Comparison of ENCODE assay signal across 25 cellular contexts in genomic region chr7:101119876-101120275, GRCh38. TPM values are rescaled to one million over a fixed set of nuclear protein-coding genes. Genes with fewer than 3 reads are reported as not detected.
A peak's percentile ranks its signal among the peaks of the same experiment; 100 is the strongest.
DNase-seq lines count a peak whose midpoint lies in the region; ATAC-seq, FAIRE-seq and TF ChIP-seq lines count a peak whose summit lies in the region.
"Had no signal": no experiment of that assay in that cellular context is flagged by ENCODE, and none has a peak within 500 bp of the region (broad histone marks: within the 10 kb centered on the region; RNA-seq: fewer than 3 reads in every experiment).

No MANE protein-coding gene starts in this region.

- CTCF ChIA-PET in activated CD8-positive, alpha-beta T cell treated with anti-CD3 and anti-CD28 coated beads for 36 hours (lab: Charles Lee): no interaction called here
- CTCF ChIA-PET in activated CD8-positive, alpha-beta T cell treated with anti-CD3 and anti-CD28 coated beads, Interleukin-2, amount 10 ng/mL, durations not matched to agents 7 days and 5 days (lab: Charles Lee): interaction anchor here (1.5 to 1.6 kb wide), 2 partner anchors 18 to 72 kb away, joined by 3 to 5 read pairs; no protein-coding TSS in a partner anchor

- DNase-seq in activated CD8-positive, alpha-beta T cell treated with anti-CD3 and anti-CD28 coated beads for 36 hours: peak; percentile 34
- no peak for DNase-seq in activated CD8-positive, alpha-beta T cell treated with anti-CD3 and anti-CD28 coated beads, Interleukin-2, amount 10 ng/mL, durations not matched to agents 7 days and 5 days
- DNase-seq in astrocyte (ENCODE audit: low read depth) (peak; percentile 86), iris pigment epithelial cell (ENCODE audit: low read depth) (peak; percentile 79), aorta (no peak), ecto neural progenitor cell (ENCODE audit: low spot score) (no peak)
- DNase-seq in stimulated activated CD4-positive, alpha-beta T cell treated with anti-CD3 and anti-CD28 coated beads, Interleukin-2, amount 100 ng/mL, for 24 hours: no peak
- DNase-seq: activated CD4-positive, alpha-beta T cell treated with anti-CD3 and anti-CD28 coated beads for 36 hours; activated CD8-positive, alpha-beta memory T cell treated with anti-CD3 and anti-CD28 coated beads, Interleukin-2, amount 50 U/mL, for 48 hours; activated effector memory CD4-positive, alpha-beta T cell treated with anti-CD3 and anti-CD28 coated beads, Interleukin-2, amount 50 U/mL, for 16 hours; adrenal gland; Kasumi-1; left cardiac atrium; NCI-H1417 treated with DMSO at 0.1 percent for 48 hours; NCI-H2171; NCI-H774; ovary; PC-3 had no signal

- H3K36me3 ChIP-seq in astrocyte (ENCODE audit: insufficient read depth, low read length): no peaks in the 10 kb centered on the region
- H3K36me3 ChIP-seq in aorta (ENCODE audit: control insufficient read depth in 1 of 2, insufficient read depth in 2 of 2, low read length in 1 of 2): no peaks in the 10 kb centered on the region
- H3K36me3 ChIP-seq: adrenal gland, ovary had no signal

- no peak for TF ChIP-seq CTCF in activated CD8-positive, alpha-beta T cell treated with anti-CD3 and anti-CD28 coated beads for 36 hours (IDR thresholded peaks at IDR 0.05)
- TF ChIP-seq CTCF in astrocyte (IDR thresholded peaks at IDR 0.05; ENCODE audit: insufficient read depth, low read depth, low read length): no peak

- peaks cover 37% of the 10 kb centered on the region for H3K27me3 Mint-ChIP-seq in activated CD8-positive, alpha-beta T cell treated with anti-CD3 and anti-CD28 coated beads for 36 hours
- peaks cover 16% of the 10 kb centered on the region for H3K27me3 Mint-ChIP-seq in activated CD8-positive, alpha-beta T cell treated with anti-CD3 and anti-CD28 coated beads, Interleukin-2, amount 10 ng/mL, durations not matched to agents 7 days and 5 days (ENCODE audit: low read depth)
- H3K27me3 Mint-ChIP-seq in astrocyte (ENCODE audit: low read depth, unreplicated experiment): no peaks in the 10 kb centered on the region

- H3K36me3 Mint-ChIP-seq in activated CD8-positive, alpha-beta T cell treated with anti-CD3 and anti-CD28 coated beads for 36 hours (ENCODE audit: low read depth): no peaks in the 10 kb centered on the region
- no peaks in the 10 kb centered on the region for H3K36me3 Mint-ChIP-seq in activated CD8-positive, alpha-beta T cell treated with anti-CD3 and anti-CD28 coated beads, Interleukin-2, amount 10 ng/mL, durations not matched to agents 7 days and 5 days (ENCODE audit: low read depth)
- H3K36me3 Mint-ChIP-seq in astrocyte (ENCODE audit: low read depth, unreplicated experiment): peaks cover under 1% of the 10 kb centered on the region
- H3K36me3 Mint-ChIP-seq: CD14-positive monocyte had no signal

- H2AFZ ChIP-seq in astrocyte (ENCODE audit: low read depth, low read length): no peak overlapping the region

- ATAC-seq in activated CD8-positive, alpha-beta T cell treated with anti-CD3 and anti-CD28 coated beads for 36 hours: no peak
- no peak for ATAC-seq in activated CD8-positive, alpha-beta T cell treated with anti-CD3 and anti-CD28 coated beads, Interleukin-2, amount 10 ng/mL, durations not matched to agents 7 days and 5 days
- ATAC-seq in aorta (ENCODE audit: low FRiP score): no peak
- ATAC-seq in HG02884 (IDR thresholded peaks at IDR 0.05; ENCODE audit: unreplicated experiment): no peak
- ATAC-seq: activated CD4-positive, alpha-beta T cell treated with anti-CD3 and anti-CD28 coated beads for 36 hours; foreskin keratinocyte; left cardiac atrium; PC-3; sciatic nerve had no signal

- POLR2A ChIA-PET in activated CD8-positive, alpha-beta T cell treated with anti-CD3 and anti-CD28 coated beads for 36 hours (lab: Charles Lee): interaction anchor here (0.6 to 0.9 kb wide), 2 partner anchors 17 to 170 kb away, joined by 3 read pairs; no protein-coding TSS in a partner anchor
- POLR2A ChIA-PET in activated CD8-positive, alpha-beta T cell treated with anti-CD3 and anti-CD28 coated beads, Interleukin-2, amount 10 ng/mL, durations not matched to agents 7 days and 5 days (lab: Charles Lee): no interaction called here

- no peak overlapping the region for H3K27ac Mint-ChIP-seq in activated CD8-positive, alpha-beta T cell treated with anti-CD3 and anti-CD28 coated beads for 36 hours
- no peak overlapping the region for H3K27ac Mint-ChIP-seq in activated CD8-positive, alpha-beta T cell treated with anti-CD3 and anti-CD28 coated beads, Interleukin-2, amount 10 ng/mL, durations not matched to agents 7 days and 5 days
- peak overlapping the region; percentile 47 for H3K27ac Mint-ChIP-seq in astrocyte (ENCODE audit: unreplicated experiment)
- H3K27ac Mint-ChIP-seq: activated CD4-positive, alpha-beta T cell treated with anti-CD3 and anti-CD28 coated beads for 36 hours; CD14-positive monocyte had no signal

- 8 to 10% methylated on average over 10 of the region's 10 CpGs for WGBS in aorta, 2 donors

- intact Hi-C loops in activated CD8-positive, alpha-beta T cell treated with anti-CD3 and anti-CD28 coated beads for 36 hours (cut with micrococcal nuclease): no loop called here
- intact Hi-C loops in aorta (cut with DNase I): no loop called here

- peak overlapping the region; percentile 99 for H3K27ac ChIP-seq in astrocyte (ENCODE audit: low read depth, low read length)
- H3K27ac ChIP-seq in aorta (ENCODE audit: low read depth in 1 of 2, low read length in 2 of 2): peak overlapping the region; percentile 31 to 83
- H3K27ac ChIP-seq: 22Rv1, adrenal gland, foreskin keratinocyte had no signal

- H3K79me2 ChIP-seq in astrocyte (ENCODE audit: insufficient read depth, low read length): peaks cover 7% of the 10 kb centered on the region

- H3K9me3 Mint-ChIP-seq in activated CD8-positive, alpha-beta T cell treated with anti-CD3 and anti-CD28 coated beads for 36 hours: no peaks in the 10 kb centered on the region
- H3K9me3 Mint-ChIP-seq in activated CD8-positive, alpha-beta T cell treated with anti-CD3 and anti-CD28 coated beads, Interleukin-2, amount 10 ng/mL, durations not matched to agents 7 days and 5 days (ENCODE audit: insufficient read depth): no peaks in the 10 kb centered on the region
- H3K9me3 Mint-ChIP-seq in astrocyte (ENCODE audit: unreplicated experiment): peaks cover 4% of the 10 kb centered on the region

- H3K4me1 ChIP-seq in astrocyte (ENCODE audit: insufficient read depth, low read length) (peaks cover 66% of the 10 kb centered on the region), aorta (ENCODE audit: control insufficient read depth in 1 of 2, insufficient read depth in 2 of 2, low read length in 2 of 2) (peaks cover 0 to 5% of the 10 kb centered on the region in 2 donors)

- H3K9me3 ChIP-seq in astrocyte (ENCODE audit: insufficient read depth, low read depth, low read length): no peaks in the 10 kb centered on the region
- H3K9me3 ChIP-seq in aorta (ENCODE audit: control insufficient read depth, low read length): no peaks in the 10 kb centered on the region
- H3K9me3 ChIP-seq: adrenal gland, ovary had no signal

- H3K4me1 Mint-ChIP-seq in activated CD8-positive, alpha-beta T cell treated with anti-CD3 and anti-CD28 coated beads for 36 hours (ENCODE audit: low read depth): peaks cover 20% of the 10 kb centered on the region
- peaks cover 27% of the 10 kb centered on the region for H3K4me1 Mint-ChIP-seq in activated CD8-positive, alpha-beta T cell treated with anti-CD3 and anti-CD28 coated beads, Interleukin-2, amount 10 ng/mL, durations not matched to agents 7 days and 5 days (ENCODE audit: low read depth)
- H3K4me1 Mint-ChIP-seq in astrocyte (ENCODE audit: low read depth, unreplicated experiment): peaks cover 45% of the 10 kb centered on the region

- H3K4me3 ChIP-seq in astrocyte (ENCODE audit: insufficient read depth, low read depth, low read length) (no peak overlapping the region), aorta (ENCODE audit: low read length in 2 of 2) (no peak overlapping the region)
- H3K4me3 ChIP-seq: adrenal gland, ovary had no signal

- H3K27me3 ChIP-seq in astrocyte (ENCODE audit: insufficient read depth, low read length): no peaks in the 10 kb centered on the region
- H3K27me3 ChIP-seq in aorta (ENCODE audit: control insufficient read depth in 1 of 2, insufficient read depth in 2 of 2, low read length in 1 of 2): no peaks in the 10 kb centered on the region
- H3K27me3 ChIP-seq: adrenal gland, foreskin keratinocyte, ovary had no signal

- H3K4me2 ChIP-seq in astrocyte (ENCODE audit: low read length): peak overlapping the region; percentile 58

- H3K4me3 Mint-ChIP-seq in activated CD8-positive, alpha-beta T cell treated with anti-CD3 and anti-CD28 coated beads for 36 hours: no peak overlapping the region
- H3K4me3 Mint-ChIP-seq in activated CD8-positive, alpha-beta T cell treated with anti-CD3 and anti-CD28 coated beads, Interleukin-2, amount 10 ng/mL, durations not matched to agents 7 days and 5 days: no peak overlapping the region
- peak overlapping the region; percentile 9 for H3K4me3 Mint-ChIP-seq in astrocyte (ENCODE audit: unreplicated experiment)
- H3K4me3 Mint-ChIP-seq: activated CD4-positive, alpha-beta T cell treated with anti-CD3 and anti-CD28 coated beads for 36 hours; CD14-positive monocyte had no signal

- H3K9ac ChIP-seq in astrocyte (ENCODE audit: low read length): peak overlapping the region; percentile 69

- no peaks in the 10 kb centered on the region for H4K20me1 ChIP-seq in astrocyte (ENCODE audit: insufficient read depth, low read length)

- FAIRE-seq in astrocyte (lab: Jason Lieb, UNC): no peak
- FAIRE-seq: endometrium, GM12891 had no signal

RNA-seq across cellular contexts. Expression of gene SERPINE1, which starts 7.0 kb away (rescaled TPM):
- total RNA-seq in activated CD8-positive, alpha-beta T cell treated with anti-CD3 and anti-CD28 coated beads for 36 hours: 1 to 10 TPM; 1.2 to 1.3 TPM
- under 1 TPM; 0.47 to 0.58 TPM for total RNA-seq in activated CD8-positive, alpha-beta T cell treated with anti-CD3 and anti-CD28 coated beads, Interleukin-2, amount 10 ng/mL, durations not matched to agents 7 days and 5 days
- total RNA-seq in astrocyte: 1,303 and 1,496 TPM in 2 replicates
- 100 to 1,000 TPM in 1 of 2 donors, 10 to 100 TPM in 1; 57.1 to 693 TPM for total RNA-seq in aorta
- 100 to 1,000 TPM in 1 of 2 donors, 10 to 100 TPM in 1; 71.5 to 137 TPM for polyA plus RNA-seq in aorta

RNA-seq across cellular contexts. Expression of gene AP1S1, which starts 34.4 kb away (rescaled TPM):
- 10 to 100 TPM; 35.6 to 39.5 TPM for total RNA-seq in activated CD8-positive, alpha-beta T cell treated with anti-CD3 and anti-CD28 coated beads for 36 hours
- 10 to 100 TPM; 46.2 to 48.9 TPM for total RNA-seq in activated CD8-positive, alpha-beta T cell treated with anti-CD3 and anti-CD28 coated beads, Interleukin-2, amount 10 ng/mL, durations not matched to agents 7 days and 5 days
- 172 and 181 TPM in 2 replicates for total RNA-seq in astrocyte
- total RNA-seq in aorta: 10 to 100 TPM; 21.3 to 26.9 TPM
- 10 to 100 TPM; 16.8 to 51.2 TPM for polyA plus RNA-seq in aorta

RNA-seq across cellular contexts. Expression of gene TRIM56, which starts 34.6 kb away (rescaled TPM):
- total RNA-seq in activated CD8-positive, alpha-beta T cell treated with anti-CD3 and anti-CD28 coated beads for 36 hours: 10 to 100 TPM; 40.1 to 42.3 TPM
- total RNA-seq in activated CD8-positive, alpha-beta T cell treated with anti-CD3 and anti-CD28 coated beads, Interleukin-2, amount 10 ng/mL, durations not matched to agents 7 days and 5 days: 10 to 100 TPM; 66.8 to 67.9 TPM
- total RNA-seq in astrocyte: 24.2 and 24.4 TPM in 2 replicates
- 10 to 100 TPM; 56.6 to 58.3 TPM for total RNA-seq in aorta
- polyA plus RNA-seq in aorta: 10 to 100 TPM in 1 of 2 donors, 1 to 10 TPM in 1; 9.4 to 16.9 TPM

RNA-seq across cellular contexts. Expression of gene VGF, which starts 45.5 kb away (rescaled TPM):
- total RNA-seq in activated CD8-positive, alpha-beta T cell treated with anti-CD3 and anti-CD28 coated beads for 36 hours: not detected
- under 1 TPM; 0.29 to 0.53 TPM for total RNA-seq in activated CD8-positive, alpha-beta T cell treated with anti-CD3 and anti-CD28 coated beads, Interleukin-2, amount 10 ng/mL, durations not matched to agents 7 days and 5 days
- total RNA-seq in astrocyte (40.5 and 51.8 TPM in 2 replicates), aorta (not detected)
- polyA plus RNA-seq in aorta: not detected
- total RNA-seq: left cardiac atrium, sciatic nerve had no signal
- polyA plus RNA-seq: CD14-positive monocyte had no signal

Comparison
In these comparisons a context has a peak if more than half of its experiments do, and no peak if none do; other contexts are left out.
1. DNase-seq: peak in activated CD8-positive, alpha-beta T cell treated with anti-CD3 and anti-CD28 coated beads for 36 hours (single experiment), astrocyte (single experiment) and iris pigment epithelial cell (single experiment); none in activated CD8-positive, alpha-beta T cell treated with anti-CD3 and anti-CD28 coated beads, Interleukin-2, amount 10 ng/mL, durations not matched to agents 7 days and 5 days (single experiment), aorta (0 of 2), stimulated activated CD4-positive, alpha-beta T cell treated with anti-CD3 and anti-CD28 coated beads, Interleukin-2, amount 100 ng/mL, for 24 hours (0 of 2) and ecto neural progenitor cell (single experiment).
2. RNA of gene SERPINE1, which starts 7.0 kb away (total RNA-seq): 1,303 to 1,496 TPM in astrocyte and 57.1 to 693 TPM in aorta; 1.2 to 1.3 TPM in activated CD8-positive, alpha-beta T cell treated with anti-CD3 and anti-CD28 coated beads for 36 hours and 0.47 to 0.58 TPM in activated CD8-positive, alpha-beta T cell treated with anti-CD3 and anti-CD28 coated beads, Interleukin-2, amount 10 ng/mL, durations not matched to agents 7 days and 5 days; every median in the first group is over 10 times any median in the second.